In genomic region chr3:194455481-194455880, GRCh38 we compare ENCODE assay signal across 30 cellular contexts. TPM values are rescaled to one million over a fixed set of nuclear protein-coding genes. Genes with fewer than 3 reads are reported as not detected.
"Had no signal": no experiment of that assay in that cellular context is flagged by ENCODE, and none has a peak within 500 bp of the region (broad histone marks: within the 10 kb centered on the region; RNA-seq: fewer than 3 reads in every experiment).

No MANE protein-coding gene starts in this region.

- H3K27ac ChIP-seq: neural progenitor cell, ovary, parathyroid adenoma, psoas muscle, right lobe of liver, sigmoid colon, stomach, thoracic aorta, thyroid gland, tibial nerve, upper lobe of left lung, vagina had no signal

- H3K4me3 ChIP-seq: neural progenitor cell, ovary, psoas muscle, right lobe of liver, sigmoid colon, stomach, thoracic aorta, thyroid gland, tibial nerve, upper lobe of left lung, vagina had no signal

- H3K4me3 Mint-ChIP-seq: natural killer cell; nephron; neural progenitor cell; stimulated activated effector memory CD8-positive, alpha-beta T cell treated with anti-CD3 and anti-CD28 coated beads, Interleukin-12 subunit alpha, Interleukin-12 subunit beta, amount 100 ng/mL, for 72 hours; stimulated activated naive B cell treated with anti-CD40 and anti-IgM and Interleukin-4, amounts not matched to agents 10 μg/mL and 1 μg/mL and 100 μg/mL, for 72 hours; stimulated activated naive CD8-positive, alpha-beta T cell treated with anti-CD3 and anti-CD28 coated beads, Interleukin-15, Interleukin-2, amounts not matched to agents 100 ng/mL and 50 ng/mL, for 24 hours had no signal

- H3K9me3 ChIP-seq: ovary, psoas muscle, right lobe of liver, sigmoid colon, stomach, thoracic aorta, thyroid gland, tibial nerve, upper lobe of left lung, vagina had no signal

- ATAC-seq: natural killer cell; psoas muscle; right cardiac atrium; right lobe of liver; stimulated activated effector memory CD8-positive, alpha-beta T cell treated with anti-CD3 and anti-CD28 coated beads, Interleukin-12 subunit alpha, Interleukin-12 subunit beta, amount 100 ng/mL, for 72 hours; stimulated activated naive B cell treated with anti-CD40 and anti-IgM and Interleukin-4, amounts not matched to agents 10 μg/mL and 1 μg/mL and 100 μg/mL, for 72 hours had no signal

- H3K27me3 ChIP-seq: neural progenitor cell, ovary, right lobe of liver, sigmoid colon, stomach, thyroid gland, tibial nerve, upper lobe of left lung, vagina had no signal

- H3K27ac Mint-ChIP-seq: natural killer cell; nephron; neural progenitor cell; progenitor cell of endocrine pancreas; stimulated activated effector memory CD8-positive, alpha-beta T cell treated with anti-CD3 and anti-CD28 coated beads, Interleukin-12 subunit alpha, Interleukin-12 subunit beta, amount 100 ng/mL, for 72 hours; stimulated activated naive B cell treated with anti-CD40 and anti-IgM and Interleukin-4, amounts not matched to agents 10 μg/mL and 1 μg/mL and 100 μg/mL, for 72 hours; stimulated activated naive CD8-positive, alpha-beta T cell treated with anti-CD3 and anti-CD28 coated beads, Interleukin-15, Interleukin-2, amounts not matched to agents 100 ng/mL and 50 ng/mL, for 24 hours had no signal

- H3K9me3 Mint-ChIP-seq: natural killer cell; nephron; neural progenitor cell; stimulated activated effector memory CD8-positive, alpha-beta T cell treated with anti-CD3 and anti-CD28 coated beads, Interleukin-12 subunit alpha, Interleukin-12 subunit beta, amount 100 ng/mL, for 72 hours; stimulated activated naive B cell treated with anti-CD40 and anti-IgM and Interleukin-4, amounts not matched to agents 10 μg/mL and 1 μg/mL and 100 μg/mL, for 72 hours; stimulated activated naive CD8-positive, alpha-beta T cell treated with anti-CD3 and anti-CD28 coated beads, Interleukin-15, Interleukin-2, amounts not matched to agents 100 ng/mL and 50 ng/mL, for 24 hours had no signal

- H3K36me3 ChIP-seq: ovary had no signal

- H3K4me1 Mint-ChIP-seq: natural killer cell; neural progenitor cell; stimulated activated effector memory CD8-positive, alpha-beta T cell treated with anti-CD3 and anti-CD28 coated beads, Interleukin-12 subunit alpha, Interleukin-12 subunit beta, amount 100 ng/mL, for 72 hours; stimulated activated naive B cell treated with anti-CD40 and anti-IgM and Interleukin-4, amounts not matched to agents 10 μg/mL and 1 μg/mL and 100 μg/mL, for 72 hours had no signal

- FAIRE-seq: small intestine, urothelium cell line had no signal

- H3K4me1 ChIP-seq: neural progenitor cell, parathyroid adenoma, psoas muscle, right lobe of liver, sigmoid colon, stomach, tibial nerve, upper lobe of left lung, vagina had no signal

- H3K9ac ChIP-seq: neural progenitor cell, parathyroid adenoma had no signal

- H3K27me3 Mint-ChIP-seq: progenitor cell of endocrine pancreas; stimulated activated naive B cell treated with anti-CD40 and anti-IgM and Interleukin-4, amounts not matched to agents 10 μg/mL and 1 μg/mL and 100 μg/mL, for 72 hours; stimulated activated naive CD8-positive, alpha-beta T cell treated with anti-CD3 and anti-CD28 coated beads, Interleukin-15, Interleukin-2, amounts not matched to agents 100 ng/mL and 50 ng/mL, for 24 hours had no signal

- DNase-seq: natural killer cell; occipital lobe; ovary; posterior cingulate gyrus; psoas muscle; right cardiac atrium; right lobe of liver; sigmoid colon; small intestine; stimulated activated CD4-positive, alpha-beta T cell treated with anti-CD3 and anti-CD28 coated beads, Interleukin-15, amount 100 ng/mL, for 24 hours; stimulated activated CD4-positive, alpha-beta T cell treated with anti-CD3 and anti-CD28 coated beads, Interleukin-2, amount 100 ng/mL, for 24 hours; stimulated activated CD4-positive, alpha-beta T cell treated with anti-CD3 and anti-CD28 coated beads, Interleukin-2, amount 100 ng/mL, for 48 hours; stimulated activated CD4-positive, alpha-beta T cell treated with anti-CD3 and anti-CD28 coated beads, Interleukin-4, amount 100 ng/mL, for 24 hours; stimulated activated naive B cell treated with anti-CD40 and anti-IgM and Interleukin-4, amounts not matched to agents 10 μg/mL and 1 μg/mL and 100 μg/mL, for 72 hours; stimulated activated naive CD4-positive, alpha-beta T cell treated with Interleukin-2 at 50 U/mL for 16 hours; stomach; thyroid gland; trophoblast cell; upper lobe of left lung had no signal

RNA-seq across cellular contexts. Expression of gene GP5, which starts 56.4 kb away (rescaled TPM):
- total RNA-seq: occipital lobe, psoas muscle, right cardiac atrium, subcutaneous adipose tissue, tibial nerve, vagina had no signal
- polyA plus RNA-seq: stomach had no signal
